ENCODE assay signal across 17 cellular contexts in the genomic region with DNA sequence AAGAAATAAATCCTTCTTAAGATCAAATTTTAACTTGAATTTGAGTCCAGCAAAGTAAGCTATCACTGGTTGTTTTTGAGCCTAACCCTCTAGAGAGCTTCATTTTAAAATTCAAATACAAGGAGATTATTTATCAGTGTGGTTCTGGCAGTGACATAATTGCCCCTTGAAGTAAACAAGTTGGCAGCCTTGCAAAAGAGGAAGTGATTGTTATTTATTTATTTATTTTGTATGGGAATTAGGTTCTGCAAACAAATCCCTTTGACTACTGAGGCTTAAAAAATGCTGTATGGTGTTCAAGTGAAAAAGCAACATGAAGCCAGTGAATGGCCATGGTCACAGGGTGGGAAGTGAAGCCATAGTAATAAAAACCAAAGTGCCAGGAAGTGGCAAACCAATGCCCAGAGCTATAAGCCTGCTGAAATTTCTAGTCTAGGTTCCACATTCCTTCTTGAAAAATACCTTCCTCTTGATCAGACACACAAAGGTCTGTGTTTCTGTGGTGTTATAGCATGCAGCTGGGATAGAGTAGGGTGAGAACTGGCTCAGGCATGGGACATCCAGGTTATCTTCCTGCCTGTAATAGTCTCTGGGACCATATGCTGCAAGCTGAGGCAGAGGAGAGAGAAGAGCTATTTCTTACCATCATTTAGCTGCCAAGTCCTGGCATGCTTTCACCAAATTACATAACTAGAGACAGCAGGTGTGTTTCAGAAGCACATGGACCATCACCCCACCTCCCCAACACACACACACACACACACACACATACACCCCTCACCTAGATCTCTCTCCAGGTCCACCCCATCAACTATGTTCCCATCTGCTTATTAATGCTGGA. TPM values are rescaled to one million over a fixed set of nuclear protein-coding genes. Genes with fewer than 3 reads are reported as not detected.
A peak's percentile ranks its signal among the peaks of the same experiment; 100 is the strongest.
DNase-seq lines count a peak whose midpoint lies in the region; ATAC-seq and TF ChIP-seq lines count a peak whose summit lies in the region.
"Had no signal": no experiment of that assay in that cellular context is flagged by ENCODE, and none has a peak within 500 bp of the region (broad histone marks: within the 10 kb centered on the region; RNA-seq: fewer than 3 reads in every experiment).

No MANE protein-coding gene starts in this region.

- H3K9me3 Mint-ChIP-seq in activated naive CD8-positive, alpha-beta T cell treated with anti-CD3 and anti-CD28 coated beads, Interleukin-2, amount 10 ng/mL, durations not matched to agents 7 days and 5 days = no peaks in the 10 kb centered on the region
- no peaks in the 10 kb centered on the region for H3K9me3 Mint-ChIP-seq in activated naive CD8-positive, alpha-beta T cell treated with anti-CD3 and anti-CD28 coated beads for 36 hours
- H3K9me3 Mint-ChIP-seq: activated naive CD8-positive, alpha-beta T cell treated with anti-CD3 and anti-CD28 coated beads, Interleukin-2, amount 50 U/mL, for 24 hours; HFFc6 had no signal

- H3K4me1 ChIP-seq in right atrium auricular region = no peaks in the 10 kb centered on the region

- peak; percentile 47 for ATAC-seq in activated naive CD8-positive, alpha-beta T cell treated with anti-CD3 and anti-CD28 coated beads, Interleukin-2, amount 10 ng/mL, durations not matched to agents 7 days and 5 days (ENCODE audit: low read depth)
- ATAC-seq in HG03196 (IDR thresholded peaks at IDR 0.05; ENCODE audit: unreplicated experiment) = no peak
- ATAC-seq: activated naive CD8-positive, alpha-beta T cell treated with anti-CD3 and anti-CD28 coated beads, Interleukin-2, amount 50 U/mL, for 24 hours; right cardiac atrium; SK-N-SH treated with all-trans-retinoic acid at 6 μM for 48 hours had no signal

- H3K36me3 ChIP-seq in right atrium auricular region = no peaks in the 10 kb centered on the region
- H3K36me3 ChIP-seq: cardiac muscle cell had no signal

- TF ChIP-seq POLR2A in lower leg skin (IDR thresholded peaks at IDR 0.05) = no peak

- DNase-seq in activated naive CD8-positive, alpha-beta T cell treated with anti-CD3 and anti-CD28 coated beads, Interleukin-2, amount 10 ng/mL, durations not matched to agents 7 days and 5 days = no peak
- DNase-seq in activated naive CD8-positive, alpha-beta T cell treated with anti-CD3 and anti-CD28 coated beads for 36 hours = no peak
- DNase-seq in NCI-H2029 (lab: John Stamatoyannopoulos, UW) = peak; percentile 13
- peak; percentile 95 for DNase-seq in cerebellar cortex (ENCODE audit: low spot score)
- DNase-seq in lower leg skin (ENCODE audit: low spot score in 2 of 2) = no peak
- no peak for DNase-seq in right atrium auricular region (ENCODE audit: low spot score)
- DNase-seq in iPS-NIHi11 (ENCODE audit: low spot score) = no peak
- DNase-seq: activated CD4-positive, alpha-beta T cell treated with anti-CD3 and anti-CD28 coated beads, Interleukin-2, amount 50 U/mL, for 48 hours; activated naive CD8-positive, alpha-beta T cell treated with anti-CD3 and anti-CD28 coated beads, Interleukin-2, amount 50 U/mL, for 24 hours; HFFc6; NCI-H1048; NCI-H526 treated with DMSO at 0.1 percent for 48 hours; right cardiac atrium; stimulated activated CD4-positive, alpha-beta T cell treated with anti-CD3 and anti-CD28 coated beads, Interleukin-1b, Interleukin-23, amount 100 ng/mL, for 48 hours had no signal

- no peaks in the 10 kb centered on the region for H3K27me3 ChIP-seq in right atrium auricular region
- H3K27me3 ChIP-seq: cardiac muscle cell had no signal

- POLR2A ChIA-PET in activated naive CD8-positive, alpha-beta T cell treated with anti-CD3 and anti-CD28 coated beads, Interleukin-2, amount 10 ng/mL, durations not matched to agents 7 days and 5 days (lab: Charles Lee) = no interaction called here

- no peak overlapping the region for H3K4me3 ChIP-seq in lower leg skin (ENCODE audit: low read depth, poor library complexity, severe bottlenecking)
- no peak overlapping the region for H3K4me3 ChIP-seq in right atrium auricular region
- H3K4me3 ChIP-seq: cardiac muscle cell had no signal

- no peaks in the 10 kb centered on the region for H3K36me3 Mint-ChIP-seq in activated naive CD8-positive, alpha-beta T cell treated with anti-CD3 and anti-CD28 coated beads, Interleukin-2, amount 10 ng/mL, durations not matched to agents 7 days and 5 days
- H3K36me3 Mint-ChIP-seq in activated naive CD8-positive, alpha-beta T cell treated with anti-CD3 and anti-CD28 coated beads for 36 hours = no peaks in the 10 kb centered on the region

- H3K27me3 Mint-ChIP-seq in activated naive CD8-positive, alpha-beta T cell treated with anti-CD3 and anti-CD28 coated beads, Interleukin-2, amount 10 ng/mL, durations not matched to agents 7 days and 5 days = no peaks in the 10 kb centered on the region
- H3K27me3 Mint-ChIP-seq in activated naive CD8-positive, alpha-beta T cell treated with anti-CD3 and anti-CD28 coated beads for 36 hours = no peaks in the 10 kb centered on the region
- H3K27me3 Mint-ChIP-seq: activated naive CD8-positive, alpha-beta T cell treated with anti-CD3 and anti-CD28 coated beads, Interleukin-2, amount 50 U/mL, for 24 hours had no signal

- no peak overlapping the region for H3K27ac Mint-ChIP-seq in activated naive CD8-positive, alpha-beta T cell treated with anti-CD3 and anti-CD28 coated beads, Interleukin-2, amount 10 ng/mL, durations not matched to agents 7 days and 5 days
- no peak overlapping the region for H3K27ac Mint-ChIP-seq in activated naive CD8-positive, alpha-beta T cell treated with anti-CD3 and anti-CD28 coated beads for 36 hours
- H3K27ac Mint-ChIP-seq: activated naive CD8-positive, alpha-beta T cell treated with anti-CD3 and anti-CD28 coated beads, Interleukin-2, amount 50 U/mL, for 24 hours; HFFc6 had no signal

- TF ChIP-seq CTCF in lower leg skin (IDR thresholded peaks at IDR 0.05) (no peak), right atrium auricular region (IDR thresholded peaks at IDR 0.05) (no peak)

- H3K4me1 Mint-ChIP-seq in activated naive CD8-positive, alpha-beta T cell treated with anti-CD3 and anti-CD28 coated beads, Interleukin-2, amount 10 ng/mL, durations not matched to agents 7 days and 5 days = peaks cover 2% of the 10 kb centered on the region
- no peaks in the 10 kb centered on the region for H3K4me1 Mint-ChIP-seq in activated naive CD8-positive, alpha-beta T cell treated with anti-CD3 and anti-CD28 coated beads for 36 hours
- H3K4me1 Mint-ChIP-seq: activated naive CD8-positive, alpha-beta T cell treated with anti-CD3 and anti-CD28 coated beads, Interleukin-2, amount 50 U/mL, for 24 hours had no signal

- no peak overlapping the region for H3K27ac ChIP-seq in right atrium auricular region
- H3K27ac ChIP-seq: cardiac muscle cell had no signal

- no peaks in the 10 kb centered on the region for H3K9me3 ChIP-seq in right atrium auricular region

- H3K4me3 Mint-ChIP-seq in activated naive CD8-positive, alpha-beta T cell treated with anti-CD3 and anti-CD28 coated beads, Interleukin-2, amount 10 ng/mL, durations not matched to agents 7 days and 5 days = no peak overlapping the region
- no peak overlapping the region for H3K4me3 Mint-ChIP-seq in activated naive CD8-positive, alpha-beta T cell treated with anti-CD3 and anti-CD28 coated beads for 36 hours
- H3K4me3 Mint-ChIP-seq: activated naive CD8-positive, alpha-beta T cell treated with anti-CD3 and anti-CD28 coated beads, Interleukin-2, amount 50 U/mL, for 24 hours; HFFc6 had no signal

- intact Hi-C loops in lower leg skin (cut with DNase I; ENCODE audit: low total_unique reads) = no loop called here

RNA-seq across cellular contexts. Expression of a gene that starts 47.1 kb away (rescaled TPM):
- not detected for total RNA-seq in activated naive CD8-positive, alpha-beta T cell treated with anti-CD3 and anti-CD28 coated beads, Interleukin-2, amount 10 ng/mL, durations not matched to agents 7 days and 5 days
- total RNA-seq in activated naive CD8-positive, alpha-beta T cell treated with anti-CD3 and anti-CD28 coated beads for 36 hours = under 1 TPM; 0.28 to 0.37 TPM
- total RNA-seq in lower leg skin (10 to 100 TPM in 3 of 4 donors, 1 to 10 TPM in 1; 7.0 to 31.3 (median 14.4) TPM), right atrium auricular region (100 to 1,000 TPM; 100 to 134 TPM)
- total RNA-seq: HFFc6 had no signal

Comparison
In these comparisons a context has a peak if more than half of its experiments do, and no peak if none do; other contexts are left out.
1. DNase-seq: peak in NCI-H2029 (single experiment) and cerebellar cortex (single experiment); none in activated naive CD8-positive, alpha-beta T cell treated with anti-CD3 and anti-CD28 coated beads, Interleukin-2, amount 10 ng/mL, durations not matched to agents 7 days and 5 days (single experiment), activated naive CD8-positive, alpha-beta T cell treated with anti-CD3 and anti-CD28 coated beads for 36 hours (single experiment), lower leg skin (0 of 2), right atrium auricular region (single experiment) and iPS-NIHi11 (single experiment).
2. RNA of a gene that starts 47.1 kb away (total RNA-seq): 100 to 134 TPM in right atrium auricular region and 7.0 to 31.3 TPM in lower leg skin; 0.28 to 0.37 TPM in activated naive CD8-positive, alpha-beta T cell treated with anti-CD3 and anti-CD28 coated beads for 36 hours and not detected in activated naive CD8-positive, alpha-beta T cell treated with anti-CD3 and anti-CD28 coated beads, Interleukin-2, amount 10 ng/mL, durations not matched to agents 7 days and 5 days; every median in the first group is over 4 times any median in the second.